Comparison of ENCODE assay signal across 27 cellular contexts in genomic region chr21:42799948-42800347, GRCh38.
DNase-seq lines count a peak whose midpoint lies in the region; ATAC-seq, FAIRE-seq and TF ChIP-seq lines count a peak whose summit lies in the region.
"Had no signal": no experiment of that assay in that cellular context is flagged by ENCODE, and none has a peak within 500 bp of the region (broad histone marks: within the 10 kb centered on the region; RNA-seq: fewer than 3 reads in every experiment).

No MANE protein-coding gene starts in this region.

- DNase-seq in activated CD4-positive, alpha-beta T cell treated with anti-CD3 and anti-CD28 coated beads for 36 hours: no peak
- no peak for DNase-seq in activated CD4-positive, alpha-beta T cell treated with anti-CD3 and anti-CD28 coated beads for 48 hours
- DNase-seq in Karpas-422 (peak; percentile 54), H1 (ENCODE audit: low read depth in 1 of 2, low spot score in 2 of 2) (peak in 1 of 2 experiments; percentile 32), NCI-H748 (lab: John Stamatoyannopoulos, UW; ENCODE audit: unreplicated experiment) (no peak), 8988T (no peak), NCI-H187 treated with DMSO at 0.1 percent for 48 hours (lab: John Stamatoyannopoulos, UW) (no peak)
- DNase-seq in naive thymus-derived CD4-positive, alpha-beta T cell: no peak
- DNase-seq: activated CD4-positive, CD25-positive, alpha-beta regulatory T cell treated with anti-CD3 and anti-CD28 coated beads, Interleukin-2, amount 50 U/mL, for 72 hours; activated effector memory CD4-positive, alpha-beta T cell treated with Interleukin-2 at 50 U/mL for 16 hours; activated naive CD8-positive, alpha-beta T cell treated with anti-CD3 and anti-CD28 coated beads, Interleukin-2, amount 50 U/mL, for 24 hours; AML-193; Caco-2; effector CD4-positive, alpha-beta T cell; gastrocnemius medialis; GM23248; kidney; NCI-H1417; NCI-H526 treated with DMSO at 0.1 percent for 48 hours; ovary; stomach; T-helper 9 cell; transverse colon had no signal

- H3K4me1 ChIP-seq in Karpas-422 (ENCODE audit: low read length) (peaks cover 4% of the 10 kb centered on the region), H1 (replicated peaks in 1 of 4; ENCODE audit: control insufficient read depth in 3 of 4, insufficient read depth in 4 of 4, low read length in 3 of 4) (peaks cover 0 to 4% (median 1%) of the 10 kb centered on the region in 4 experiments; a peak in 4 of 7 replicates)
- H3K4me1 ChIP-seq in naive thymus-derived CD4-positive, alpha-beta T cell (ENCODE audit: control insufficient read depth in 2 of 2, insufficient read depth in 2 of 2, low read length in 2 of 2): no peaks in the 10 kb centered on the region
- H3K4me1 ChIP-seq: esophagus muscularis mucosa, gastrocnemius medialis had no signal

- no peak for TF ChIP-seq POLR2A in H1 (IDR thresholded peaks at IDR 0.05; ENCODE audit: control extremely low read depth in 1 of 2, low read depth in 2 of 2, low read length in 2 of 2)

- H3K18ac ChIP-seq in H1 (ENCODE audit: extremely low read depth, low read length): no peak overlapping the region

- peaks cover 14% of the 10 kb centered on the region for H3K4me1 Mint-ChIP-seq in activated CD4-positive, alpha-beta T cell treated with anti-CD3 and anti-CD28 coated beads for 36 hours
- peaks cover 0 to 7% (median 3%) of the 10 kb centered on the region in 7 donors for H3K4me1 Mint-ChIP-seq in naive thymus-derived CD4-positive, alpha-beta T cell

- no peak overlapping the region for H3K4me3 Mint-ChIP-seq in activated CD4-positive, alpha-beta T cell treated with anti-CD3 and anti-CD28 coated beads for 36 hours
- H3K4me3 Mint-ChIP-seq in naive thymus-derived CD4-positive, alpha-beta T cell: no peak overlapping the region
- H3K4me3 Mint-ChIP-seq: activated naive CD8-positive, alpha-beta T cell treated with anti-CD3 and anti-CD28 coated beads, Interleukin-2, amount 50 U/mL, for 24 hours; brain; natural killer cell treated with Interleukin-12 subunit alpha and Interleukin-12 subunit beta and Interleukin-15 and Interleukin-18, amount 100 ng/mL, for 72 hours had no signal

- H3K9ac ChIP-seq in Karpas-422 (ENCODE audit: low read length): no peak overlapping the region
- H3K9ac ChIP-seq in H1 (replicated peaks in 1 of 4; ENCODE audit: extremely low read depth in 1 of 4, low read depth in 3 of 4, low read length in 3 of 4): no peak overlapping the region
- H3K9ac ChIP-seq: GM23248 had no signal

- 0 out of 2 replicates have a peak overlapping the region, but pooled peaks have one; percentile 82 for H2BK20ac ChIP-seq in H1 (ENCODE audit: low read length)

- H4K5ac ChIP-seq in H1 (ENCODE audit: insufficient read length, low read depth, low read length): no peak overlapping the region

- no peak overlapping the region for H3K4ac ChIP-seq in H1 (replicated peaks; ENCODE audit: insufficient read length, low read depth, low read length)

- POLR2A ChIA-PET in activated CD4-positive, alpha-beta T cell treated with anti-CD3 and anti-CD28 coated beads for 36 hours (lab: Charles Lee): no interaction called here
- POLR2A ChIA-PET in H1 (lab: Charles Lee; ENCODE audit: partially characterized antibody): interaction anchor here (0.6 to 2.0 kb wide), 5 partner anchors 10 to 286 kb away, joined by 3 to 6 read pairs (median 3); partner anchors contain the start of gene SLC37A1
- POLR2A ChIA-PET in naive thymus-derived CD4-positive, alpha-beta T cell (lab: Charles Lee): no interaction called here

- CTCF ChIA-PET in activated CD4-positive, alpha-beta T cell treated with anti-CD3 and anti-CD28 coated beads for 36 hours (lab: Charles Lee): interaction anchor here (0.6 kb wide), 1 partner anchor 33 kb away, joined by 3 read pairs; no protein-coding TSS in a partner anchor
- CTCF ChIA-PET in H1 (lab: Charles Lee; ENCODE audit: partially characterized antibody): interaction anchor here (1.3 kb wide), 1 partner anchor 7 kb away, joined by 3 read pairs; no protein-coding TSS in a partner anchor
- CTCF ChIA-PET in naive thymus-derived CD4-positive, alpha-beta T cell (lab: Charles Lee): no interaction called here

- H3K4me3 ChIP-seq in Karpas-422 (ENCODE audit: low read length): no peak overlapping the region
- no peak overlapping the region for H3K4me3 ChIP-seq in H1 (ENCODE audit: extremely low read depth in 1 of 4, insufficient read depth in 2 of 4, low read depth in 3 of 4, low read length in 4 of 4)
- H3K4me3 ChIP-seq in naive thymus-derived CD4-positive, alpha-beta T cell (ENCODE audit: low read length): no peak overlapping the region
- H3K4me3 ChIP-seq: esophagus muscularis mucosa, gastrocnemius medialis, GM23248, ovary, stomach, transverse colon had no signal

- 95% methylated on average over 5 of the region's 5 CpGs; no CpG with 5 or more reads in 1 of the 2 experiments for WGBS in H1 (ENCODE audit: extremely low coverage in 1 of 2, insufficient coverage in 1 of 2, insufficient read length in 1 of 2, insufficient replicate concordance in 2 of 2, low coverage in 1 of 2, low lambda C conversion rate in 2 of 2, missing lambda C conversion rate in 1 of 2), 2 experiments

- peak overlapping the region; percentile 81 for H4K91ac ChIP-seq in H1 (replicated peaks; ENCODE audit: insufficient read length, low read length)

- no peak overlapping the region for H2BK15ac ChIP-seq in H1 (ENCODE audit: low read length)

- no peaks in the 10 kb centered on the region for H3K23me2 ChIP-seq in H1 (ENCODE audit: low read depth, low read length)

- H3K4me2 ChIP-seq in Karpas-422 (ENCODE audit: low read depth, low read length, poor library complexity, severe bottlenecking) (no peak overlapping the region), H1 (ENCODE audit: insufficient read depth in 1 of 2, low read depth in 2 of 2, low read length in 2 of 2) (no peak overlapping the region)

- TF ChIP-seq EP300 in H1 (IDR thresholded peaks at IDR 0.05; ENCODE audit: borderline replicate concordance in 1 of 2, low read depth in 2 of 2, low read length in 2 of 2): no peak

- H3K9me3 Mint-ChIP-seq in activated CD4-positive, alpha-beta T cell treated with anti-CD3 and anti-CD28 coated beads for 36 hours (ENCODE audit: low read depth): no peaks in the 10 kb centered on the region
- H3K9me3 Mint-ChIP-seq in naive thymus-derived CD4-positive, alpha-beta T cell: no peaks in the 10 kb centered on the region
- H3K9me3 Mint-ChIP-seq: activated naive CD8-positive, alpha-beta T cell treated with anti-CD3 and anti-CD28 coated beads, Interleukin-2, amount 50 U/mL, for 24 hours; natural killer cell treated with Interleukin-12 subunit alpha and Interleukin-12 subunit beta and Interleukin-15 and Interleukin-18, amount 100 ng/mL, for 72 hours had no signal

- H4K8ac ChIP-seq in H1 (ENCODE audit: extremely low read depth, insufficient read depth, low read length): no peak overlapping the region

- no peak overlapping the region for H2BK5ac ChIP-seq in H1 (ENCODE audit: low read depth, low read length)

- no peak overlapping the region for H2BK120ac ChIP-seq in H1 (replicated peaks; ENCODE audit: low read depth, low read length)

- H4K20me1 ChIP-seq in Karpas-422 (ENCODE audit: insufficient read depth, low read depth, low read length) (no peaks in the 10 kb centered on the region), H1 (replicated peaks in 1 of 2; ENCODE audit: control insufficient read depth in 1 of 2, insufficient read depth in 2 of 2, low read length in 2 of 2) (no peaks in the 10 kb centered on the region)

- no peak overlapping the region for H2BK12ac ChIP-seq in H1 (ENCODE audit: low read depth, low read length)

- no peak overlapping the region for H2AK5ac ChIP-seq in H1 (ENCODE audit: low read depth, low read length)

- no peak overlapping the region for H3K27ac Mint-ChIP-seq in activated CD4-positive, alpha-beta T cell treated with anti-CD3 and anti-CD28 coated beads for 36 hours
- H3K27ac Mint-ChIP-seq in naive thymus-derived CD4-positive, alpha-beta T cell: no peak overlapping the region
- H3K27ac Mint-ChIP-seq: brain; natural killer cell treated with Interleukin-12 subunit alpha and Interleukin-12 subunit beta and Interleukin-15 and Interleukin-18, amount 100 ng/mL, for 72 hours had no signal

- no peak for FAIRE-seq in H1 (lab: Jason Lieb, UNC)
- FAIRE-seq: HepG2, kidney had no signal

- no peak overlapping the region for H2AFZ ChIP-seq in Karpas-422 (ENCODE audit: low read length)
- H2AFZ ChIP-seq in H1 (ENCODE audit: low read length): no peak overlapping the region
- H2AFZ ChIP-seq: GM23248 had no signal

- no peaks in the 10 kb centered on the region for H3K36me3 Mint-ChIP-seq in activated CD4-positive, alpha-beta T cell treated with anti-CD3 and anti-CD28 coated beads for 36 hours (ENCODE audit: low read depth)
- peaks cover 0 to 3% (median 0%) of the 10 kb centered on the region in 5 donors for H3K36me3 Mint-ChIP-seq in naive thymus-derived CD4-positive, alpha-beta T cell
- H3K36me3 Mint-ChIP-seq: brain; natural killer cell treated with Interleukin-12 subunit alpha and Interleukin-12 subunit beta and Interleukin-15 and Interleukin-18, amount 100 ng/mL, for 72 hours had no signal

- H3K27ac ChIP-seq in Karpas-422 (ENCODE audit: low read length) (no peak overlapping the region), H1 (ENCODE audit: low read depth, low read length) (no peak overlapping the region)
- H3K27ac ChIP-seq in naive thymus-derived CD4-positive, alpha-beta T cell (ENCODE audit: low read depth, low read length): no peak overlapping the region
- H3K27ac ChIP-seq: esophagus muscularis mucosa, gastrocnemius medialis, GM23248, ovary, stomach had no signal

- H3K9me2 ChIP-seq in Karpas-422 (replicated peaks; ENCODE audit: insufficient read depth, low read length): no peaks in the 10 kb centered on the region

- no peak for TF ChIP-seq RAD21 in H1 (IDR thresholded peaks at IDR 0.05 in 1 of 2, conservative IDR thresholded peaks at IDR 0.05 in 1 of 2; ENCODE audit: low read depth in 2 of 2, low read length in 2 of 2)

- intact Hi-C loops in activated CD4-positive, alpha-beta T cell treated with anti-CD3 and anti-CD28 coated beads for 36 hours (cut with DNase I, micrococcal nuclease): loop anchor here in 1 of 2 experiments (2.0 kb wide), 1 partner anchor 185 kb away; no protein-coding TSS in a partner anchor
- intact Hi-C loops in naive thymus-derived CD4-positive, alpha-beta T cell (cut with micrococcal nuclease): no loop called here

- H3K27me3 Mint-ChIP-seq in activated CD4-positive, alpha-beta T cell treated with anti-CD3 and anti-CD28 coated beads for 36 hours: no peaks in the 10 kb centered on the region
- H3K27me3 Mint-ChIP-seq in naive thymus-derived CD4-positive, alpha-beta T cell: peaks cover 0 to 22% (median 0%) of the 10 kb centered on the region in 5 donors
- H3K27me3 Mint-ChIP-seq: activated naive CD8-positive, alpha-beta T cell treated with anti-CD3 and anti-CD28 coated beads, Interleukin-2, amount 50 U/mL, for 24 hours had no signal

- H3K14ac ChIP-seq in H1 (ENCODE audit: insufficient read length): no peak overlapping the region

- TF ChIP-seq CTCF in H1 (IDR thresholded peaks at IDR 0.05; ENCODE audit: control extremely low read depth in 1 of 3, insufficient read depth in 1 of 3, low read depth in 1 of 3, low read length in 3 of 3): no peak

- peak; percentile 25 for ATAC-seq in activated CD4-positive, alpha-beta T cell treated with anti-CD3 and anti-CD28 coated beads for 36 hours
- ATAC-seq in naive thymus-derived CD4-positive, alpha-beta T cell: peak; percentile 34
- ATAC-seq: gastrocnemius medialis, HepG2 had no signal

- H3K23ac ChIP-seq in H1 (ENCODE audit: insufficient read length): no peak overlapping the region

- no peaks in the 10 kb centered on the region for H3K36me3 ChIP-seq in Karpas-422 (ENCODE audit: insufficient read depth, low read length)
- no peaks in the 10 kb centered on the region for H3K36me3 ChIP-seq in H1 (ENCODE audit: control insufficient read depth in 2 of 4, insufficient read depth in 4 of 4, low read length in 3 of 4)
- no peaks in the 10 kb centered on the region for H3K36me3 ChIP-seq in naive thymus-derived CD4-positive, alpha-beta T cell (ENCODE audit: control insufficient read depth in 2 of 3, insufficient read depth in 3 of 3, low read length in 3 of 3)
- H3K36me3 ChIP-seq: esophagus muscularis mucosa, gastrocnemius medialis, ovary, stomach, transverse colon had no signal

- H3K27me3 ChIP-seq in Karpas-422 (ENCODE audit: low read length): no peaks in the 10 kb centered on the region
- no peaks in the 10 kb centered on the region; a peak in 1 of 7 replicates for H3K27me3 ChIP-seq in H1 (replicated peaks in 1 of 4; ENCODE audit: control insufficient read depth in 3 of 4, extremely low read depth in 1 of 4, insufficient read depth in 3 of 4, low read length in 3 of 4)
- no peaks in the 10 kb centered on the region for H3K27me3 ChIP-seq in naive thymus-derived CD4-positive, alpha-beta T cell (ENCODE audit: control insufficient read depth in 2 of 2, insufficient read depth in 2 of 2, low read length in 2 of 2)
- H3K27me3 ChIP-seq: ovary, transverse colon had no signal

- H3K79me2 ChIP-seq in Karpas-422 (ENCODE audit: low read length): no peaks in the 10 kb centered on the region
- H3K79me2 ChIP-seq in H1 (ENCODE audit: control insufficient read depth in 1 of 2, insufficient read depth in 2 of 2, low read length in 2 of 2): no peaks in the 10 kb centered on the region

- no peak overlapping the region for H3K56ac ChIP-seq in H1 (replicated peaks; ENCODE audit: insufficient read length, low read depth, low read length)

- H3K9me3 ChIP-seq in Karpas-422 (ENCODE audit: low read length) (no peaks in the 10 kb centered on the region), H1 (ENCODE audit: insufficient read depth in 2 of 2, low read depth in 1 of 2, low read length in 1 of 2) (no peaks in the 10 kb centered on the region)
- no peaks in the 10 kb centered on the region for H3K9me3 ChIP-seq in naive thymus-derived CD4-positive, alpha-beta T cell (ENCODE audit: control insufficient read depth in 2 of 3, low read length in 3 of 3)
- H3K9me3 ChIP-seq: Caco-2, esophagus muscularis mucosa, gastrocnemius medialis, ovary, stomach, transverse colon had no signal

- H3K79me1 ChIP-seq in H1 (ENCODE audit: low read depth, low read length): no peaks in the 10 kb centered on the region
